ENCODE assay signal across 8 cellular contexts in the genomic region with DNA sequence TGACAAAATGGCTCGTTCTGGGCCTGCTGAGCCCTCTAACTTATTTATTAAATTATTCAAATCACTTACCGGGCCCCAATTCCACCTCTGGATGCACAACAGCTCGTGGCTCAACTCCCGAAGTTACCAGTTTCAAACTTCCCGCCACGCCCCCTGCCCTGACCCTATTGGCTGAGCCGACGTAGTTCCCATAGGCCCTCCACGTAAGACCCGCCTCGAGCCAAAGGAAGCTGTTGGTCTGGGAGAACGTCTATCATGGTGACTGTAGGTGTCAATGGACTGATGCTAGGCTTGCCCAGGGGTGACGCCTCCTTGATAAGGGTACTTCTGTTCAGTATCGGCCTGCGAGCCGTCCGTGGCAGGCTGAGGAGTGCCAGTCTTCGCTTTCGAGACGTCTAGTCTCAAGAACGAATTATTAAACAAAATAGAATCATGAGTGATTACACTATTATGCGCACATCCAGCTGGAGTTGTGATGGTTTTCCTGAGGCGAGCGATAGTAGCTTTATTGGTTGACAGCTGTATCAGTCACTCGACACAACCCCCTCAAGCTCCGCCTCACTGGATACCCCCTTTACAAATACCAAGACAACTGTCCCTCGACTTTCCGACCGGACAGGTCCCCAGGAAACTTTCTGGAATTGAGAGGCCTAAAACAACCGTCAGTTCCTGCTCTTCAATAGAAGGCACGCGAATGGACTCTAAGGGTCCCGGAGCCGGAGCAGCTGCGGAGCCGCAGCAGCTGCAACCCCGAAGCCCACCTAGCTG. TPM values are rescaled to one million over a fixed set of nuclear protein-coding genes. Genes with fewer than 3 reads are reported as not detected.
DNase-seq lines count a peak whose midpoint lies in the region; ATAC-seq and TF ChIP-seq lines count a peak whose summit lies in the region.

Gene CDCA3 (minus strand): TSS at position 134 of the 768 bp plus-strand sequence. CDS start 334 bp downstream, outside the sequence.

- DNase-seq in BJ (ENCODE audit: low read depth) (peak; percentile 84), NCI-H526 treated with DMSO at 0.1 percent for 48 hours (lab: John Stamatoyannopoulos, UW) (peak; percentile 96), colonic mucosa (peak; percentile 98)
- peak; percentile 97 for DNase-seq in activated CD4-positive, alpha-beta T cell treated with anti-CD3 and anti-CD28 coated beads, Interleukin-2, amount 10 ng/mL, durations not matched to agents 24 days and 14 days
- peak; percentile 83 to 89 for DNase-seq in stimulated activated CD4-positive, alpha-beta T cell treated with anti-CD3 and anti-CD28 coated beads, Interleukin-1b, Interleukin-23, amount 100 ng/mL, for 4 hours (ENCODE audit: low read depth in 2 of 2)

- H3K4me1 ChIP-seq in colonic mucosa: peaks cover 13% of the 10 kb centered on the region

- peak within 1 kb of the TSS; percentile 97 for H3K27ac Mint-ChIP-seq in activated CD4-positive, alpha-beta T cell treated with anti-CD3 and anti-CD28 coated beads, Interleukin-2, amount 10 ng/mL, durations not matched to agents 24 days and 14 days

- H3K9me3 Mint-ChIP-seq in activated CD4-positive, alpha-beta T cell treated with anti-CD3 and anti-CD28 coated beads, Interleukin-2, amount 10 ng/mL, durations not matched to agents 24 days and 14 days: no peaks in the 10 kb centered on the region

- H3K27me3 ChIP-seq in BJ (ENCODE audit: control insufficient read depth, insufficient read depth, low read length): no peaks in the 10 kb centered on the region
- H3K27me3 ChIP-seq in colonic mucosa: no peaks in the 10 kb centered on the region
- H3K27me3 ChIP-seq in layer of hippocampus (ENCODE audit: control insufficient read depth, insufficient read depth, low read length): no peaks in the 10 kb centered on the region

- H3K36me3 ChIP-seq in BJ (ENCODE audit: control insufficient read depth, insufficient read depth, low read length) (peaks cover 15% of the 10 kb centered on the region), colonic mucosa (no peaks in the 10 kb centered on the region)

- intact Hi-C loops in activated CD4-positive, alpha-beta T cell treated with anti-CD3 and anti-CD28 coated beads, Interleukin-2, amount 10 ng/mL, durations not matched to agents 24 days and 14 days (cut with micrococcal nuclease): loop anchor here (1.0 to 5.0 kb wide), 6 partner anchors 98 to 359 kb away; partner anchors contain the start of genes COPS7A, EMG1, MLF2 and MRPL51
- intact Hi-C loops in colonic mucosa (cut with DNase I): no loop called here

- H3K27ac ChIP-seq in colonic mucosa (peak within 1 kb of the TSS; percentile 99), layer of hippocampus (ENCODE audit: low read depth, low read length) (peak within 1 kb of the TSS; percentile 97)

- H3K4me3 Mint-ChIP-seq in activated CD4-positive, alpha-beta T cell treated with anti-CD3 and anti-CD28 coated beads, Interleukin-2, amount 10 ng/mL, durations not matched to agents 24 days and 14 days: peak within 1 kb of the TSS; percentile 89

- peaks cover 36% of the 10 kb centered on the region for H3K36me3 Mint-ChIP-seq in activated CD4-positive, alpha-beta T cell treated with anti-CD3 and anti-CD28 coated beads, Interleukin-2, amount 10 ng/mL, durations not matched to agents 24 days and 14 days (ENCODE audit: low read depth)

- CTCF ChIA-PET in BJ (lab: Yijun Ruan, JAX): interaction anchor here (0.7 to 12.2 kb wide), 9 partner anchors 9 to 167 kb away, joined by 3 to 112 read pairs (median 8); partner anchors contain the start of genes GNB3, LPCAT3, MLF2 and P3H3

- POLR2A ChIA-PET in BJ (lab: Charles Lee): interaction anchor here (0.6 to 2.9 kb wide), 8 partner anchors 12 to 255 kb away, joined by 3 to 34 read pairs (median 4); partner anchors contain the start of genes SPSB2 and TPI1

- ATAC-seq in GM19324 (IDR thresholded peaks at IDR 0.05; ENCODE audit: low FRiP score, unreplicated experiment) (peak; percentile 48), HG03469 (IDR thresholded peaks at IDR 0.05; ENCODE audit: unreplicated experiment) (peak; percentile 31)

- H3K9ac ChIP-seq in colonic mucosa (ENCODE audit: low read depth in 2 of 2, low read length in 2 of 2): peak within 1 kb of the TSS; percentile 70

- H3K4me3 ChIP-seq in BJ (ENCODE audit: low read depth, low read length) (peak within 1 kb of the TSS; percentile 78), colonic mucosa (peak within 1 kb of the TSS; percentile 65)

- H3K9me3 ChIP-seq in colonic mucosa: no peaks in the 10 kb centered on the region

- no peak for TF ChIP-seq CTCF in BJ (IDR thresholded peaks at IDR 0.05; ENCODE audit: insufficient read depth, low read depth, low read length)
- no peak for TF ChIP-seq CTCF in colonic mucosa (IDR thresholded peaks at IDR 0.05)

- no peaks in the 10 kb centered on the region for H3K27me3 Mint-ChIP-seq in activated CD4-positive, alpha-beta T cell treated with anti-CD3 and anti-CD28 coated beads, Interleukin-2, amount 10 ng/mL, durations not matched to agents 24 days and 14 days

- H3K4me1 Mint-ChIP-seq in activated CD4-positive, alpha-beta T cell treated with anti-CD3 and anti-CD28 coated beads, Interleukin-2, amount 10 ng/mL, durations not matched to agents 24 days and 14 days: peaks cover 41% of the 10 kb centered on the region

RNA-seq across cellular contexts. Expression of gene CDCA3, which starts in this region (rescaled TPM):
- polyA plus RNA-seq in BJ (2011; rRNA removed): 39.2 and 57.1 TPM in 2 replicates
- 16.6 and 20.1 TPM in 2 replicates for polyA minus RNA-seq in BJ (2011; rRNA and poly(A)+ RNA removed)
- total RNA-seq in activated CD4-positive, alpha-beta T cell treated with anti-CD3 and anti-CD28 coated beads, Interleukin-2, amount 10 ng/mL, durations not matched to agents 24 days and 14 days: 32.6 and 33.7 TPM in 2 replicates
- 10 to 100 TPM; 11.4 to 63.7 TPM for total RNA-seq in colonic mucosa

Comparison
In these comparisons a context has a peak if more than half of its experiments do, and no peak if none do; other contexts are left out.
1. Peak in every context shown above with its lines: DNase-seq, ATAC-seq, H3K4me3 ChIP-seq and H3K27ac ChIP-seq.